ENCODE assay signal across 8 cellular contexts in the genomic region with DNA sequence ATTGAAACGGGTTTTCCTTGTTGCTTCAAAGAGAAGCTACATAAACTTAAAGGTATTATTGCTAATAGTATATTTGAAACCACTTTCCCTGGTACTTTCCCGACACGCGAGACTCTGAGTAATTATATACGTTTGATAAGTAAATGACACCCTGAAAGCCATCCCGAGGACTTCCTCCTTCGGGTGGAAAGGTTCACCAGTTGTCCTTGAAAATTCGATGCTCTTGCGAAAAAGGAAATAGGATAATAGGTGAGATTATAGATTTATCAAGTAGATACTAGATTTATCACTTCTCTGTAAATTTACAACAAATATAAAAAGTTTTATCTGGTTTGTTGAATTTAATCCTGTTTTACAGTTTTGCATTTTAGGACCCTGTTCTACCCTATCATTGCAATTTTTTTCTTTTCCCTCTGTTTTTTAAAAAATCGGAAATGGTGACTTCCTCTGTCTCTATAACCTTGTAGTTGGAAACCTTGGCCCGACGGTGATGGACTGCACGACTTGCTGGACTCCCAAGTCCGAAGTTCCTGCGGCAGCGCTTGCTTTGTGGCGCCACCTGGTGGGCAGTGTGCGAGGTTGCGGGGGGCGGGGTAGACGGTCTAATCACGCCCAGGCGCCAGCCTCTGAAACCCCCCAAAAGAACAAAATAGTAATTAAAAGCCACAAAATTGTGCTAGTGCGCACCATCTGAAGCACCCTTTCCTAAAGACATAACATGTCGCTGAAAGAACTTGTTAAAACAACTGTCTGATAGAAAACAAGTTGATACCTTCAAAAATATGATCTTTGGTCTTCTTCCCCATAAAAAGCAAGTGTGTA. TPM values are rescaled to one million over a fixed set of nuclear protein-coding genes. Genes with fewer than 3 reads are reported as not detected.
A peak's percentile ranks its signal among the peaks of the same experiment; 100 is the strongest.
DNase-seq lines count a peak whose midpoint lies in the region; TF ChIP-seq lines count a peak whose summit lies in the region.

No MANE protein-coding gene starts in this region.

- TF ChIP-seq CTCF in GM12865 (IDR thresholded peaks at IDR 0.05; ENCODE audit: insufficient read depth, low read depth, low read length, missing control alignments) (peak; percentile 81), WERI-Rb-1 (IDR thresholded peaks at IDR 0.05; ENCODE audit: low read depth, low read length) (peak; percentile 84)

- H3K27me3 ChIP-seq in WERI-Rb-1 (ENCODE audit: insufficient read depth, low read depth, severe bottlenecking) = peaks cover 50% of the 10 kb centered on the region

- H3K9me3 ChIP-seq in WERI-Rb-1 (ENCODE audit: severe bottlenecking) = no peaks in the 10 kb centered on the region

- H3K27ac ChIP-seq in WERI-Rb-1 = no peak overlapping the region

- H3K36me3 ChIP-seq in WERI-Rb-1 = no peaks in the 10 kb centered on the region

- H3K4me3 ChIP-seq in GM12865 (ENCODE audit: low read depth, low read length) (peak overlapping the region; percentile 70), WERI-Rb-1 (ENCODE audit: low read depth, low read length) (peak overlapping the region; percentile 49)

- peak; percentile 82 for DNase-seq in A172 (ENCODE audit: low spot score)
- DNase-seq in GM12865 (ENCODE audit: low read depth) = peak; percentile 90
- DNase-seq in NCI-H2107 (lab: John Stamatoyannopoulos, UW) = peak; percentile 66
- DNase-seq in WERI-Rb-1 = peak; percentile 87
- peak; percentile 48 for DNase-seq in central memory CD4-positive, alpha-beta T cell
- peak; percentile 83 for DNase-seq in kidney tubule cell (ENCODE audit: low spot score)
- DNase-seq in stimulated activated CD4-positive, alpha-beta T cell treated with anti-CD3 and anti-CD28 coated beads, Interleukin-4, amount 100 ng/mL, for 24 hours = peak; percentile 69
- DNase-seq in GM19238 (ENCODE audit: insufficient read length, low spot score) = no peak

RNA-seq across cellular contexts. Expression of a gene that starts 1.0 kb away (rescaled TPM):
- 0.64 and 0.81 TPM in 2 replicates for total RNA-seq in A172 (2014; rRNA removed; shearing (Covaris generic))

RNA-seq across cellular contexts. Expression of a gene that starts 18.4 kb away (rescaled TPM):
- 3.9 and 5.3 TPM in 2 replicates for total RNA-seq in A172 (2014; rRNA removed; shearing (Covaris generic))
